In genomic region chr20:56358600-56359211, GRCh38 we compare ENCODE assay signal across 8 cellular contexts. TPM values are rescaled to one million over a fixed set of nuclear protein-coding genes. Genes with fewer than 3 reads are reported as not detected.
DNase-seq lines count a peak whose midpoint lies in the region; ATAC-seq and TF ChIP-seq lines count a peak whose summit lies in the region.

Gene FAM210B (plus strand): TSS chr20:56358974. CDS start chr20:56359006, 32 bp downstream.

- H3K36me3 Mint-ChIP-seq in natural killer cell, result no peaks in the 10 kb centered on the region

- peaks cover 0 to 6% of the 10 kb centered on the region in 2 donors for H3K27me3 Mint-ChIP-seq in natural killer cell (ENCODE audit: low read depth in 2 of 2)

- peaks cover 7 to 18% of the 10 kb centered on the region in 2 donors for H3K4me1 Mint-ChIP-seq in natural killer cell

- intact Hi-C loops in natural killer cell (cut with micrococcal nuclease), result no loop called here

- TF ChIP-seq CTCF in natural killer cell (IDR thresholded peaks at IDR 0.05), result no peak

- DNase-seq in DMS153 (lab: John Stamatoyannopoulos, UW), result peak; percentile 81
- DNase-seq in KG1 (lab: John Stamatoyannopoulos, UW), result peak; percentile 54
- DNase-seq in RPMI7951 (ENCODE audit: low read depth), result peak; percentile 93
- DNase-seq in activated effector memory CD4-positive, alpha-beta T cell treated with Interleukin-2 at 50 U/mL for 16 hours, result peak; percentile 79
- DNase-seq in fibroblast of peridontal ligament (ENCODE audit: extremely low read depth), result peak; percentile 79
- peak; percentile 68 for DNase-seq in natural killer cell
- DNase-seq in stimulated activated naive CD4-positive, alpha-beta T cell (lab: John Stamatoyannopoulos, UW), result peak; percentile 56 to 80 (median 72)

- H3K27ac Mint-ChIP-seq in natural killer cell, result peak within 1 kb of the TSS; percentile 36 to 65

- H3K4me3 Mint-ChIP-seq in natural killer cell, result peak within 1 kb of the TSS; percentile 91

- ATAC-seq in GM21737 (IDR thresholded peaks at IDR 0.05; ENCODE audit: unreplicated experiment) (peak; percentile 100), natural killer cell (peak; percentile 99)

- no peaks in the 10 kb centered on the region for H3K9me3 Mint-ChIP-seq in natural killer cell

RNA-seq across cellular contexts. Expression of gene FAM210B, which starts in this region (rescaled TPM):
- 47.8 and 48.4 TPM in 2 replicates for total RNA-seq in RPMI7951 (2014; rRNA removed; shearing (Covaris generic))
- total RNA-seq in natural killer cell, result 10 to 100 TPM in 1 of 3 donors, 1 to 10 TPM in 2; 6.4 to 11.5 (median 8.8) TPM

Comparison
In these comparisons a context has a peak if more than half of its experiments do, and no peak if none do; other contexts are left out.
1. Peak in every context shown above with its lines: DNase-seq and ATAC-seq.